Comparison of ENCODE assay signal across 22 cellular contexts in genomic region chr3:128420289-128420688, GRCh38. TPM values are rescaled to one million over a fixed set of nuclear protein-coding genes. Genes with fewer than 3 reads are reported as not detected.
DNase-seq lines count a peak whose midpoint lies in the region; ATAC-seq and TF ChIP-seq lines count a peak whose summit lies in the region.
"Had no signal": no experiment of that assay in that cellular context is flagged by ENCODE, and none has a peak within 500 bp of the region (broad histone marks: within the 10 kb centered on the region; RNA-seq: fewer than 3 reads in every experiment).

No MANE protein-coding gene starts in this region.

- intact Hi-C loops in Right ventricle myocardium inferior (cut with DNase I) (no loop called here), Panc1 (cut with micrococcal nuclease; ENCODE audit: unreplicated experiment) (no loop called here)

- in situ Hi-C loops in Panc1 (cut with HindIII; ENCODE audit: low pct_unique_long_range_greater_than_20kb, low sequenced_read_pairs) (no loop called here), GM13976 (cut with MboI; ENCODE audit: low sequenced_read_pairs, unreplicated experiment) (loop anchor here (10.0 kb wide), 1 partner anchor 75 kb away; the partner anchor contains the start of gene GATA2)

- peak overlapping the region; percentile 51 for H2BK15ac ChIP-seq in neuronal stem cell (ENCODE audit: low read length)

- H4K91ac ChIP-seq in neuronal stem cell (ENCODE audit: low read depth, low read length, poor library complexity), result no peak overlapping the region

- peak overlapping the region; percentile 32 for H3K18ac ChIP-seq in neuronal stem cell (ENCODE audit: low read length)

- no peak overlapping the region for H2BK120ac ChIP-seq in neuronal stem cell (ENCODE audit: low read depth, low read length)

- H3K14ac ChIP-seq in neuronal stem cell (ENCODE audit: low read length), result no peak overlapping the region

- H3K4me3 ChIP-seq in right atrium auricular region (no peak overlapping the region), Panc1 (ENCODE audit: low read depth in 2 of 2, low read length in 2 of 2) (no peak overlapping the region), neuronal stem cell (ENCODE audit: low read length in 2 of 2) (no peak overlapping the region)
- H3K4me3 ChIP-seq: GM12878, GM23338 had no signal

- CTCF ChIA-PET in Panc1 (lab: Charles Lee), result interaction anchor here (1.1 kb wide), 1 partner anchor 12 kb away, joined by 4 read pairs; no protein-coding TSS in a partner anchor

- no peak overlapping the region for H3K27ac ChIP-seq in right atrium auricular region
- H3K27ac ChIP-seq in Panc1 (ENCODE audit: low read length), result peak overlapping the region; percentile 39; the same call in 1 of the 2 replicates
- no peak overlapping the region for H3K27ac ChIP-seq in neuronal stem cell (replicated peaks; ENCODE audit: low read length)
- H3K27ac ChIP-seq: 22Rv1 had no signal

- H3K4me1 ChIP-seq in right atrium auricular region (no peaks in the 10 kb centered on the region), Panc1 (ENCODE audit: control insufficient read depth, insufficient read depth, low read length) (peaks cover 56% of the 10 kb centered on the region), neuronal stem cell (ENCODE audit: control insufficient read depth in 2 of 2, insufficient read depth in 1 of 2, low read depth in 1 of 2, low read length in 2 of 2) (peaks cover 0 to 3% of the 10 kb centered on the region in 2 donors)

- H3K27me3 ChIP-seq in right atrium auricular region, result no peaks in the 10 kb centered on the region
- H3K27me3 ChIP-seq in Panc1 (ENCODE audit: control insufficient read depth, insufficient read depth, low read length), result no peaks in the 10 kb centered on the region
- peaks cover 0 to 33% (median 2%) of the 10 kb centered on the region in 3 experiments for H3K27me3 ChIP-seq in neuronal stem cell (ENCODE audit: control insufficient read depth in 3 of 3, insufficient read depth in 3 of 3, low read depth in 1 of 3, low read length in 3 of 3)
- H3K27me3 ChIP-seq: BE2C had no signal

- TF ChIP-seq CTCF in right atrium auricular region (IDR thresholded peaks at IDR 0.05) (no peak), Panc1 (IDR thresholded peaks at IDR 0.05) (no peak), GM13976 (IDR thresholded peaks at IDR 0.05; ENCODE audit: borderline replicate concordance, control extremely low read depth, extremely low read depth, insufficient read depth, missing control alignments) (no peak)

- no TSS peak for BruUV-seq in Panc1 (replicated peaks; lab: Mats Ljungman, UMichigan)

- no peak overlapping the region for H2AK5ac ChIP-seq in neuronal stem cell (ENCODE audit: low read depth, low read length)

- no peak overlapping the region for H3K23ac ChIP-seq in neuronal stem cell (ENCODE audit: low read depth, low read length, poor library complexity)

- H3K4ac ChIP-seq in neuronal stem cell (ENCODE audit: low read length), result no peak overlapping the region

- H2BK5ac ChIP-seq in neuronal stem cell (ENCODE audit: low read length), result no peak overlapping the region

- H2BK12ac ChIP-seq in neuronal stem cell (ENCODE audit: low read length), result no peak overlapping the region

- H3K36me3 ChIP-seq in right atrium auricular region, result no peaks in the 10 kb centered on the region
- no peaks in the 10 kb centered on the region for H3K36me3 ChIP-seq in Panc1 (ENCODE audit: control insufficient read depth, insufficient read depth, low read length)
- no peaks in the 10 kb centered on the region for H3K36me3 ChIP-seq in neuronal stem cell (replicated peaks in 1 of 2; ENCODE audit: control insufficient read depth in 2 of 2, insufficient read depth in 2 of 2, low read length in 2 of 2)
- H3K36me3 ChIP-seq: BE2C had no signal

- peaks cover 1% of the 10 kb centered on the region for H3K79me1 ChIP-seq in neuronal stem cell (ENCODE audit: low read depth, low read length)

- H4K8ac ChIP-seq in neuronal stem cell (ENCODE audit: low read depth, low read length), result no peak overlapping the region

- no peak overlapping the region for H3K4me2 ChIP-seq in neuronal stem cell (ENCODE audit: insufficient read depth, low read length, poor library complexity, severe bottlenecking)
- H3K4me2 ChIP-seq: GM23338 had no signal

- H3K9ac ChIP-seq in neuronal stem cell (ENCODE audit: low read depth, low read length, poor library complexity), result no peak overlapping the region

- ATAC-seq in Right ventricle myocardium inferior (no peak), Panc1 (no peak), HG02763 (IDR thresholded peaks at IDR 0.05; ENCODE audit: unreplicated experiment) (no peak)
- ATAC-seq: GM12878, GM23338, HCT116 had no signal

- no peak overlapping the region for H2AFZ ChIP-seq in neuronal stem cell (ENCODE audit: low read length)
- H2AFZ ChIP-seq: GM23338 had no signal

- no CpG with 5 or more reads among the region's 7 CpGs for WGBS in neuronal stem cell (ENCODE audit: extremely low coverage in 2 of 2, insufficient read length in 2 of 2, insufficient replicate concordance in 1 of 2), 2 donors

- POLR2A ChIA-PET in Panc1 (lab: Charles Lee), result no interaction called here

- no peaks in the 10 kb centered on the region for H3K9me3 ChIP-seq in right atrium auricular region
- no peaks in the 10 kb centered on the region for H3K9me3 ChIP-seq in Panc1 (ENCODE audit: control insufficient read depth, insufficient read depth, low read depth, low read length)
- H3K9me3 ChIP-seq in neuronal stem cell (replicated peaks in 1 of 2; ENCODE audit: control insufficient read depth in 2 of 2, insufficient read depth in 1 of 2, low read depth in 1 of 2, low read length in 2 of 2), result peaks cover 3 to 8% of the 10 kb centered on the region in 2 donors
- H3K9me3 ChIP-seq: BE2C had no signal

- peak; percentile 31 for DNase-seq in Right ventricle myocardium inferior (ENCODE audit: missing footprints)
- no peak for DNase-seq in right atrium auricular region (ENCODE audit: low spot score)
- DNase-seq in Panc1 (ENCODE audit: low read depth, low spot score), result no peak
- DNase-seq in neuronal stem cell (ENCODE audit: low spot score), result no peak
- DNase-seq in GM13976 (ENCODE audit: low spot score), result no peak
- DNase-seq: ACHN; AML-193; BE2C; CD4-positive, CD25-positive, alpha-beta regulatory T cell; CD8-positive, alpha-beta memory T cell; DMS 273 treated with DMSO at 0.1 percent for 48 hours; DMS79; EL; GDM1; H9; HFFc6 had no signal

RNA-seq across cellular contexts. Expression of gene DNAJB8, which starts 46.4 kb away (rescaled TPM):
- not detected for total RNA-seq in Right ventricle myocardium inferior
- not detected for total RNA-seq in right atrium auricular region
- total RNA-seq in Panc1 (2021; ENCODE audit: unreplicated experiment), result not detected
- not detected for polyA plus RNA-seq in Panc1 (2012; ENCODE audit: insufficient read length)
- polyA plus RNA-seq in neuronal stem cell (2013, experiment 1 of 2), result not detected
- not detected for polyA plus RNA-seq in neuronal stem cell (2013, experiment 2 of 2)
- total RNA-seq: CD4-positive, CD25-positive, alpha-beta regulatory T cell; CD8-positive, alpha-beta memory T cell; GM12878; GM23338; H4; H9; HFFc6 had no signal
- polyA plus RNA-seq: CD4-positive, CD25-positive, alpha-beta regulatory T cell; CD8-positive, alpha-beta memory T cell; GM12878; GM23338 had no signal
